Comparison of ENCODE assay signal across 8 cellular contexts in the genomic region with DNA sequence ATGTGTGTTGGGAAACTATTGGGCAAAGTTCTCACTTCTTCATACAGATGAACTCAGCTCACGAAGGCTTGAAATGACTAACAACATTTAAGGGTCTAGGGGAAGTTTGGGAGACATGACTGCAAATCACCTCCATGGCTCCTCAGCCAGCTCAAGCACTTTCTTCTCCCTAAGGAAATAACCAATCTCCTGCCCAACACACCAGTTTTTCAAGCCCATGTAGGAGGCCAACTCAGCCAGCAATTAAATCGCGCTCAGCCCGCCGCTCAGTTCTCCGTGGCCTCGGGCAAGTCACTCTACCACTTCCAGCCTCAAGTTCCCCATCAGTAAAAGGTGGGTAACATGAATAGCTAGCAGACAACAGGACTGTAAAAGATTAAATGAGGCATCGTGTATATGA. TPM values are rescaled to one million over a fixed set of nuclear protein-coding genes. Genes with fewer than 3 reads are reported as not detected.
DNase-seq lines count a peak whose midpoint lies in the region; ATAC-seq and TF ChIP-seq lines count a peak whose summit lies in the region.

No MANE protein-coding gene starts in this region.

- TF ChIP-seq CTCF in HFFc6 (IDR thresholded peaks at IDR 0.05): no peak

- peaks cover 25% of the 10 kb centered on the region for H3K27me3 Mint-ChIP-seq in HFFc6 (ENCODE audit: insufficient read depth)

- H3K4me3 Mint-ChIP-seq in HFFc6: peak overlapping the region; percentile 97

- peak in 1 of 2 donors; percentile 6 for ATAC-seq in activated naive CD4-positive, alpha-beta T cell treated with anti-CD3 and anti-CD28 coated beads, Interleukin-2, amount 50 U/mL, for 72 hours
- no peak for ATAC-seq in stimulated activated naive CD8-positive, alpha-beta T cell treated with anti-CD3 and anti-CD28 coated beads, Interleukin-15, Interleukin-2, amounts not matched to agents 100 U/mL and 50 U/mL, for 24 hours
- no peak for ATAC-seq in GM18505 (IDR thresholded peaks at IDR 0.05; ENCODE audit: unreplicated experiment)
- ATAC-seq in HG03039 (IDR thresholded peaks at IDR 0.05; ENCODE audit: unreplicated experiment): no peak
- no peak for ATAC-seq in HG03469 (IDR thresholded peaks at IDR 0.05; ENCODE audit: unreplicated experiment)

- peaks cover 10% of the 10 kb centered on the region for H3K9me3 Mint-ChIP-seq in HFFc6
- H3K9me3 Mint-ChIP-seq in activated naive CD4-positive, alpha-beta T cell treated with anti-CD3 and anti-CD28 coated beads, Interleukin-2, amount 50 U/mL, for 72 hours: no peaks in the 10 kb centered on the region

- no peak for TF ChIP-seq POLR2A in GM18505 (IDR thresholded peaks at IDR 0.05; ENCODE audit: borderline replicate concordance, extremely low read depth, insufficient read depth, insufficient read length)

- H3K27ac Mint-ChIP-seq in HFFc6: peak overlapping the region; percentile 100
- H3K27ac Mint-ChIP-seq in activated naive CD4-positive, alpha-beta T cell treated with anti-CD3 and anti-CD28 coated beads, Interleukin-2, amount 50 U/mL, for 72 hours: peak overlapping the region; percentile 98 to 100

- peak; percentile 91 for DNase-seq in CD1c-positive myeloid dendritic cell (ENCODE audit: extremely low spot score)
- no peak for DNase-seq in HFFc6
- no peak for DNase-seq in activated naive CD4-positive, alpha-beta T cell treated with anti-CD3 and anti-CD28 coated beads, Interleukin-2, amount 50 U/mL, for 72 hours (ENCODE audit: low spot score in 2 of 2)
- DNase-seq in iris pigment epithelial cell (ENCODE audit: low read depth): peak; percentile 33
- DNase-seq in stimulated activated naive CD8-positive, alpha-beta T cell treated with anti-CD3 and anti-CD28 coated beads, Interleukin-15, Interleukin-2, amounts not matched to agents 100 U/mL and 50 U/mL, for 24 hours: peak; percentile 27

- peaks cover 64% of the 10 kb centered on the region for H3K4me1 Mint-ChIP-seq in HFFc6 (ENCODE audit: low read depth)

- peaks cover 17% of the 10 kb centered on the region for H3K36me3 Mint-ChIP-seq in HFFc6 (ENCODE audit: low read depth)
- peaks cover 14 to 26% of the 10 kb centered on the region in 2 donors for H3K36me3 Mint-ChIP-seq in activated naive CD4-positive, alpha-beta T cell treated with anti-CD3 and anti-CD28 coated beads, Interleukin-2, amount 50 U/mL, for 72 hours

RNA-seq across cellular contexts. Expression of gene POLDIP3, which starts 0.8 kb away (rescaled TPM):
- 10 to 100 TPM; 54.2 to 63.7 (median 58.1) TPM for total RNA-seq in HFFc6 (2021; fragmentation: NEBNext Ultra II Directional; extraction: Animal tissue kit (Norgen Biotek cat#: 25700))
- 100 to 1,000 TPM in 1 of 2 donors, 10 to 100 TPM in 1; 71.9 to 126 TPM for total RNA-seq in activated naive CD4-positive, alpha-beta T cell treated with anti-CD3 and anti-CD28 coated beads, Interleukin-2, amount 50 U/mL, for 72 hours

RNA-seq across cellular contexts. Expression of gene ATP5MGL, which starts 26.5 kb away (rescaled TPM):
- under 1 TPM in 3 of 6 experiments, not detected in 3; 0.26 to 0.64 (median 0.54) TPM for total RNA-seq in HFFc6 (2021; fragmentation: NEBNext Ultra II Directional; extraction: Animal tissue kit (Norgen Biotek cat#: 25700))
- total RNA-seq in activated naive CD4-positive, alpha-beta T cell treated with anti-CD3 and anti-CD28 coated beads, Interleukin-2, amount 50 U/mL, for 72 hours: 1 to 10 TPM in 1 of 2 donors, under 1 TPM in 1; 0.89 to 1.4 TPM

RNA-seq across cellular contexts. Expression of gene CYB5R3, which starts 35.3 kb away (rescaled TPM):
- 100 to 1,000 TPM; 315 to 413 (median 347) TPM for total RNA-seq in HFFc6 (2021; fragmentation: NEBNext Ultra II Directional; extraction: Animal tissue kit (Norgen Biotek cat#: 25700))
- total RNA-seq in activated naive CD4-positive, alpha-beta T cell treated with anti-CD3 and anti-CD28 coated beads, Interleukin-2, amount 50 U/mL, for 72 hours: 10 to 100 TPM; 49.7 to 84.6 TPM

Comparison
In these comparisons a context has a peak if more than half of its experiments do, and no peak if none do; other contexts are left out.
1. DNase-seq: peak in CD1c-positive myeloid dendritic cell (single experiment), iris pigment epithelial cell (single experiment) and stimulated activated naive CD8-positive, alpha-beta T cell treated with anti-CD3 and anti-CD28 coated beads, Interleukin-15, Interleukin-2, amounts not matched to agents 100 U/mL and 50 U/mL, for 24 hours (single experiment); none in HFFc6 (single experiment) and activated naive CD4-positive, alpha-beta T cell treated with anti-CD3 and anti-CD28 coated beads, Interleukin-2, amount 50 U/mL, for 72 hours (0 of 2).